ENCODE assay signal across 18 cellular contexts in genomic region chr2:199851886-199852285, GRCh38. TPM values are rescaled to one million over a fixed set of nuclear protein-coding genes. Genes with fewer than 3 reads are reported as not detected.
DNase-seq lines count a peak whose midpoint lies in the region; ATAC-seq and TF ChIP-seq lines count a peak whose summit lies in the region.
"Had no signal": no experiment of that assay in that cellular context is flagged by ENCODE, and none has a peak within 500 bp of the region (broad histone marks: within the 10 kb centered on the region; RNA-seq: fewer than 3 reads in every experiment).

No MANE protein-coding gene starts in this region.

- H2AFZ ChIP-seq in SK-N-SH (ENCODE audit: low read depth), result no peak overlapping the region

- H3K9ac ChIP-seq in SK-N-SH, result no peak overlapping the region

- POLR2A ChIA-PET in SK-N-SH (lab: Yijun Ruan, JAX), result no interaction called here

- H3K9me2 ChIP-seq in SK-N-SH, result no peaks in the 10 kb centered on the region

- peak overlapping the region; percentile 99 for H3K27ac Mint-ChIP-seq in dendritic cell treated with granulocyte-macrophage colony-stimulating factor and Interleukin-4, amounts not matched to agents 40 ng/mL and 50 ng/mL, for 4 days
- H3K27ac Mint-ChIP-seq in type B pancreatic cell, result no peak overlapping the region

- CTCF ChIA-PET in SK-N-SH (lab: Yijun Ruan, JAX), result interaction anchor here (0.7 to 1.8 kb wide), 5 partner anchors 9 to 16 kb away, joined by 3 to 12 read pairs (median 5); no protein-coding TSS in a partner anchor

- intact Hi-C loops in dendritic cell treated with granulocyte-macrophage colony-stimulating factor and Interleukin-4, amounts not matched to agents 40 ng/mL and 50 ng/mL, for 4 days (cut with micrococcal nuclease), result loop anchor here (2.0 to 10.0 kb wide), 2 partner anchors 59 to 397 kb away; partner anchors contain the start of genes C2orf69 and SATB2

- H3K4me2 ChIP-seq in SK-N-SH, result no peak overlapping the region

- no peak overlapping the region for H3K4me3 Mint-ChIP-seq in dendritic cell treated with granulocyte-macrophage colony-stimulating factor and Interleukin-4, amounts not matched to agents 40 ng/mL and 50 ng/mL, for 4 days
- H3K4me3 Mint-ChIP-seq in type B pancreatic cell, result no peak overlapping the region

- H3K4me1 Mint-ChIP-seq in dendritic cell treated with granulocyte-macrophage colony-stimulating factor and Interleukin-4, amounts not matched to agents 40 ng/mL and 50 ng/mL, for 4 days (ENCODE audit: low read depth), result peaks cover 5% of the 10 kb centered on the region
- H3K4me1 Mint-ChIP-seq in type B pancreatic cell (ENCODE audit: unreplicated experiment), result peaks cover 4% of the 10 kb centered on the region

- H3K9me3 Mint-ChIP-seq in dendritic cell treated with granulocyte-macrophage colony-stimulating factor and Interleukin-4, amounts not matched to agents 40 ng/mL and 50 ng/mL, for 4 days, result no peaks in the 10 kb centered on the region
- H3K9me3 Mint-ChIP-seq in type B pancreatic cell, result no peaks in the 10 kb centered on the region
- H3K9me3 Mint-ChIP-seq: immature natural killer cell, memory B cell, nephron had no signal

- no peak overlapping the region for H3K4me3 ChIP-seq in SK-N-SH (ENCODE audit: low read depth in 2 of 2, low read length in 1 of 2)

- H3K36me3 ChIP-seq in SK-N-SH (replicated peaks in 1 of 2; ENCODE audit: control insufficient read depth in 1 of 2, insufficient read depth in 2 of 2, low read length in 1 of 2), result no peaks in the 10 kb centered on the region
- H3K36me3 ChIP-seq: HAP-1, Peyer's patch, right atrium auricular region, WERI-Rb-1 had no signal

- no peaks in the 10 kb centered on the region for H3K27me3 Mint-ChIP-seq in dendritic cell treated with granulocyte-macrophage colony-stimulating factor and Interleukin-4, amounts not matched to agents 40 ng/mL and 50 ng/mL, for 4 days
- peaks cover 77% of the 10 kb centered on the region for H3K27me3 Mint-ChIP-seq in type B pancreatic cell
- H3K27me3 Mint-ChIP-seq: memory B cell had no signal

- H4K20me1 ChIP-seq in SK-N-SH (ENCODE audit: insufficient read depth), result no peaks in the 10 kb centered on the region

- no peak for TF ChIP-seq EP300 in SK-N-SH (IDR thresholded peaks at IDR 0.05; ENCODE audit: borderline replicate concordance in 1 of 2, low read depth in 1 of 2, low read length in 1 of 2)

- peaks cover 0 to 4% of the 10 kb centered on the region in 2 experiments; a peak in 1 of 4 replicates for H3K4me1 ChIP-seq in SK-N-SH (ENCODE audit: control insufficient read depth in 1 of 2, insufficient read depth in 2 of 2, low read depth in 1 of 2, low read length in 1 of 2)
- H3K4me1 ChIP-seq: right atrium auricular region had no signal

- no peak for TF ChIP-seq RAD21 in SK-N-SH (IDR thresholded peaks at IDR 0.05; ENCODE audit: low read length)

- peaks cover 17% of the 10 kb centered on the region for H3K36me3 Mint-ChIP-seq in dendritic cell treated with granulocyte-macrophage colony-stimulating factor and Interleukin-4, amounts not matched to agents 40 ng/mL and 50 ng/mL, for 4 days (ENCODE audit: low read depth)
- no peaks in the 10 kb centered on the region for H3K36me3 Mint-ChIP-seq in type B pancreatic cell
- H3K36me3 Mint-ChIP-seq: immature natural killer cell, memory B cell had no signal

- no peaks in the 10 kb centered on the region for H3K9me3 ChIP-seq in SK-N-SH
- H3K9me3 ChIP-seq: HAP-1, Peyer's patch, right atrium auricular region had no signal

- TF ChIP-seq CTCF in SK-N-SH (IDR thresholded peaks at IDR 0.05), result no peak
- TF ChIP-seq CTCF in type B pancreatic cell (conservative IDR thresholded peaks at IDR 0.05), result no peak

- DNase-seq in COR-L47 (lab: John Stamatoyannopoulos, UW) (peak; percentile 91), NCI-H1092 treated with DMSO at 0.1 percent for 48 hours (lab: John Stamatoyannopoulos, UW) (peak; percentile 76), NCI-H69 (lab: John Stamatoyannopoulos, UW) (peak; percentile 87), DMS114 treated with DMSO at 0.1 percent for 48 hours (lab: John Stamatoyannopoulos, UW; ENCODE audit: unreplicated experiment) (no peak), SK-N-SH (no peak), type B pancreatic cell (ENCODE audit: extremely low spot score, unreplicated experiment) (no peak)
- DNase-seq: activated effector memory CD4-positive, alpha-beta T cell treated with Interleukin-2 at 50 U/mL for 16 hours; DMS153; immature natural killer cell; NCI-H226 had no signal

- peaks cover 68% of the 10 kb centered on the region for H3K27me3 ChIP-seq in SK-N-SH (ENCODE audit: insufficient read depth)
- H3K27me3 ChIP-seq: Peyer's patch, right atrium auricular region had no signal

- no peak overlapping the region for H3K27ac ChIP-seq in SK-N-SH (ENCODE audit: low read depth in 2 of 2, low read length in 1 of 2)

- no peaks in the 10 kb centered on the region for H3K79me2 ChIP-seq in SK-N-SH (ENCODE audit: insufficient read depth)

- 27% methylated on average over 2 of the region's 2 CpGs for WGBS in SK-N-SH (ENCODE audit: low lambda C conversion rate)

- no peaks in the 10 kb centered on the region for H3F3A ChIP-seq in SK-N-SH (replicated peaks; ENCODE audit: insufficient read depth)

- no peak for ATAC-seq in GM21447 (IDR thresholded peaks at IDR 0.05; ENCODE audit: unreplicated experiment)

TF ChIP-seq in SK-N-SH, 30 proteins besides CTCF, POLR2A, EP300 and RAD21:
- TF ChIP-seq FOSL2 (IDR thresholded peaks at IDR 0.05; ENCODE audit: borderline replicate concordance, low read depth) (no peak), REST (IDR thresholded peaks at IDR 0.05; ENCODE audit: low read depth, low read length) (no peak), TEAD4 (IDR thresholded peaks at IDR 0.05; ENCODE audit: borderline replicate concordance, insufficient read depth) (no peak), CHD2 (IDR thresholded peaks at IDR 0.05; ENCODE audit: low read length, partially characterized antibody) (no peak), EZH2phosphoT487 (IDR thresholded peaks at IDR 0.05; ENCODE audit: borderline replicate concordance, low read depth) (no peak), GATA2 (CRISPR knock-in tag; IDR thresholded peaks at IDR 0.05) (no peak), MEF2A (IDR thresholded peaks at IDR 0.05; ENCODE audit: borderline replicate concordance, low read depth) (no peak), NFIC (IDR thresholded peaks at IDR 0.05; ENCODE audit: borderline replicate concordance) (no peak), JUND (IDR thresholded peaks at IDR 0.05) (no peak), ZBTB33 (IDR thresholded peaks at IDR 0.05; ENCODE audit: borderline replicate concordance, low read depth) (no peak), SIN3A (IDR thresholded peaks at IDR 0.05; ENCODE audit: borderline replicate concordance, low read depth, low read length) (no peak), FOXJ3 (CRISPR knock-in tag; IDR thresholded peaks at IDR 0.05) (no peak), FOXM1 (IDR thresholded peaks at IDR 0.05; ENCODE audit: low read depth) (no peak), NRF1 (IDR thresholded peaks at IDR 0.05; ENCODE audit: low read depth, low read length) (no peak), ELF1 (IDR thresholded peaks at IDR 0.05) (no peak), SMC3 (IDR thresholded peaks at IDR 0.05; ENCODE audit: low read depth, low read length) (no peak)

RNA-seq across cellular contexts. Expression of gene FTCDNL1, which starts 0.9 kb away (rescaled TPM):
- not detected in 2 replicates for polyA plus RNA-seq in SK-N-SH (2012; rRNA removed)
- polyA plus RNA-seq in SK-N-SH (2012; cell fraction: cytosol; rRNA removed), result 0.04 TPM in 2 replicates
- polyA plus RNA-seq in SK-N-SH (2012; cell fraction: nucleus; rRNA removed), result 0.06 TPM in 1 of 2 replicates, not detected in the other
- 0.95 and 1.3 TPM in 2 replicates for total RNA-seq in type B pancreatic cell (ENCODE audit: low replicate concordance)

RNA-seq across cellular contexts. Expression of gene C2orf69, which starts 59.2 kb away (rescaled TPM):
- 1.8 and 2.2 TPM in 2 replicates for polyA plus RNA-seq in SK-N-SH (2012; rRNA removed)
- 3.0 and 3.5 TPM in 2 replicates for polyA plus RNA-seq in SK-N-SH (2012; cell fraction: cytosol; rRNA removed)
- 1.2 and 1.3 TPM in 2 replicates for polyA plus RNA-seq in SK-N-SH (2012; cell fraction: nucleus; rRNA removed)
- 9.9 and 14.5 TPM in 2 replicates for total RNA-seq in type B pancreatic cell (ENCODE audit: low replicate concordance)

Comparison
In these comparisons a context has a peak if more than half of its experiments do, and no peak if none do; other contexts are left out.
1. DNase-seq: peak in COR-L47 (single experiment), NCI-H1092 treated with DMSO at 0.1 percent for 48 hours (single experiment) and NCI-H69 (single experiment); none in DMS114 treated with DMSO at 0.1 percent for 48 hours (single experiment), SK-N-SH (single experiment) and type B pancreatic cell (single experiment).